ENCODE assay signal across 26 cellular contexts in the genomic region with DNA sequence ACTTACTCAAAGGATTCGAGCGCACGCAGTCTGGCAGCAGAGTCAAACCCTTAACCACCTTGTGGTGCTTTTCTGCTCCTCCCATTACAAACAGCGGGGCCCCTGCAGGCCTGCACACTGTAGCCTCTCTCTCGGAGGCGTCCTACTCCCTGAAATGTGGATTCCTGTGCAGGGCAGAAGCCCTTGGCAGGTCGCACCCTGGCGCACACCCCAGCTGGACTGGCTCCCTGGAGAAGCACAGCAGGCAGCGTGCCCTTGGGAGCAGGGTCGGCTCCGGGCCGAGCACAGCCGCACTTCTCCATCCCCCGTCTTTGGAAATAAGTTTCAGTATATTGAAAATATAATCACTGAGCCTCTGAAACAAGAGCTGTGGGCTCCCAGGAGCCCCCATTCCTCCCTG.
DNase-seq lines count a peak whose midpoint lies in the region; ATAC-seq, FAIRE-seq and TF ChIP-seq lines count a peak whose summit lies in the region.
"Had no signal": no experiment of that assay in that cellular context is flagged by ENCODE, and none has a peak within 500 bp of the region (broad histone marks: within the 10 kb centered on the region; RNA-seq: fewer than 3 reads in every experiment).

No MANE protein-coding gene starts in this region.

- ATAC-seq in left lung (peak; percentile 62), GM21515 (IDR thresholded peaks at IDR 0.05; ENCODE audit: unreplicated experiment) (no peak), HG03457 (IDR thresholded peaks at IDR 0.05; ENCODE audit: unreplicated experiment) (no peak), GM21723 (IDR thresholded peaks at IDR 0.05; ENCODE audit: unreplicated experiment) (no peak)
- ATAC-seq: A549; activated CD4-positive, alpha-beta T cell treated with anti-CD3 and anti-CD28 coated beads for 36 hours; activated T-cell treated with anti-CD3 and anti-CD28 coated beads, Interleukin-2, amount 50 U/mL, for 4 hours; foreskin keratinocyte; naive thymus-derived CD4-positive, alpha-beta T cell; pancreas; SK-N-SH treated with all-trans-retinoic acid at 6 μM for 48 hours had no signal

- no peaks in the 10 kb centered on the region; a peak in 1 of 22 replicates for H4K20me1 ChIP-seq in BLaER1 treated with 17β-estradiol and CSF1 and Interleukin-3, amounts not matched to agents 10 nM and 100 nM

- H3K9me3 ChIP-seq in BLaER1 treated with 17β-estradiol and CSF1 and Interleukin-3, amounts not matched to agents 10 nM and 100 nM (replicated peaks in 1 of 11): no peaks in the 10 kb centered on the region
- H3K9me3 ChIP-seq in left lung: no peaks in the 10 kb centered on the region
- H3K9me3 ChIP-seq: A549, Caco-2, pancreas, upper lobe of left lung had no signal

- peaks cover 12 to 85% (median 76%) of the 10 kb centered on the region in 10 experiments; a peak in 19 of 20 replicates for H3K4me1 ChIP-seq in BLaER1 treated with 17β-estradiol and CSF1 and Interleukin-3, amounts not matched to agents 10 nM and 100 nM
- no peaks in the 10 kb centered on the region for H3K4me1 ChIP-seq in left lung
- H3K4me1 ChIP-seq: A549, Caco-2, foreskin keratinocyte, pancreas had no signal

- TF ChIP-seq CTCF in left lung (IDR thresholded peaks at IDR 0.05): no peak
- no peak for TF ChIP-seq CTCF in D721Med (IDR thresholded peaks at IDR 0.05; ENCODE audit: insufficient read depth, missing control alignments)

- H3K27ac ChIP-seq in BLaER1 treated with 17β-estradiol and CSF1 and Interleukin-3, amounts not matched to agents 10 nM and 100 nM: no peak overlapping the region
- no peak overlapping the region for H3K27ac ChIP-seq in left lung
- H3K27ac ChIP-seq: A549, epithelial cell of prostate, foreskin keratinocyte, pancreas, upper lobe of left lung had no signal

- no peaks in the 10 kb centered on the region for H3K36me3 ChIP-seq in BLaER1 treated with 17β-estradiol and CSF1 and Interleukin-3, amounts not matched to agents 10 nM and 100 nM
- H3K36me3 ChIP-seq in left lung: no peaks in the 10 kb centered on the region
- H3K36me3 ChIP-seq: pancreas, upper lobe of left lung had no signal

- DNase-seq in fibroblast of gingiva (ENCODE audit: low read depth) (peak; percentile 3), left lung (no peak), posterior vena cava (ENCODE audit: low spot score) (peak; percentile 80), D721Med (ENCODE audit: insufficient read length, low spot score) (no peak)
- DNase-seq: activated CD4-positive, alpha-beta T cell treated with anti-CD3 and anti-CD28 coated beads for 36 hours; activated naive CD4-positive, alpha-beta T cell; activated T-cell treated with anti-CD3 and anti-CD28 coated beads, Interleukin-2, amount 50 U/mL, for 4 hours; Caco-2; effector CD4-positive, alpha-beta T cell; foreskin keratinocyte; mesendoderm; naive thymus-derived CD4-positive, alpha-beta T cell; NCI-H2081 treated with DMSO at 0.1 percent for 48 hours; NCI-H82; pancreas; RPMI8226; stimulated activated CD8-positive, alpha-beta memory T cell treated with anti-CD3 and anti-CD28 coated beads, Interleukin-4, amount 100 ng/mL, for 48 hours; T-helper 2 cell had no signal

- FAIRE-seq in D721Med (lab: Jason Lieb, UNC): no peak
- FAIRE-seq: A549, pancreas had no signal

- H3K27me3 ChIP-seq in BLaER1 treated with 17β-estradiol and CSF1 and Interleukin-3, amounts not matched to agents 10 nM and 100 nM: peaks cover 0 to 5% (median 0%) of the 10 kb centered on the region in 11 experiments; a peak in 1 of 22 replicates
- no peaks in the 10 kb centered on the region for H3K27me3 ChIP-seq in left lung
- H3K27me3 ChIP-seq: foreskin keratinocyte, pancreas, upper lobe of left lung had no signal

- peak overlapping the region in 3 of 11 experiments; percentile 0 to 54 (median 37); a peak in 4 of 22 replicates for H3K9ac ChIP-seq in BLaER1 treated with 17β-estradiol and CSF1 and Interleukin-3, amounts not matched to agents 10 nM and 100 nM

- H3K4me2 ChIP-seq in BLaER1 treated with 17β-estradiol and CSF1 and Interleukin-3, amounts not matched to agents 10 nM and 100 nM: peak overlapping the region; percentile 14 to 82 (median 69); a peak in 20 of 22 replicates
- H3K4me2 ChIP-seq: A549 had no signal

- intact Hi-C loops in left lung (cut with DNase I) (no loop called here), posterior vena cava (cut with DNase I) (loop anchor here (10.0 kb wide), 2 partner anchors 241 to 261 kb away; partner anchors contain the start of gene SLC29A3 (in 1 of the 2))

- H3K4me3 ChIP-seq in BLaER1 treated with 17β-estradiol and CSF1 and Interleukin-3, amounts not matched to agents 10 nM and 100 nM: no peak overlapping the region; a peak in 1 of 20 replicates
- no peak overlapping the region for H3K4me3 ChIP-seq in left lung
- H3K4me3 ChIP-seq: A549, pancreas, upper lobe of left lung had no signal

Comparison
In these comparisons a context has a peak if more than half of its experiments do, and no peak if none do; other contexts are left out.
1. DNase-seq: peak in fibroblast of gingiva (single experiment) and posterior vena cava (single experiment); none in left lung (0 of 2) and D721Med (single experiment).
2. intact Hi-C loops: an anchor here in posterior vena cava (10.0 kb wide); none called in left lung.